18 cellular contexts compared by ENCODE assay signal in genomic region chr18:28003451-28003850, GRCh38.
DNase-seq lines count a peak whose midpoint lies in the region; ATAC-seq, FAIRE-seq and TF ChIP-seq lines count a peak whose summit lies in the region.
"Had no signal": no experiment of that assay in that cellular context is flagged by ENCODE, and none has a peak within 500 bp of the region (broad histone marks: within the 10 kb centered on the region; RNA-seq: fewer than 3 reads in every experiment).

No MANE protein-coding gene starts in this region.

- intact Hi-C loops in heart left ventricle (cut with DNase I), result loop anchor here in 1 of 10 donors (10.0 kb wide), 1 partner anchor 171 kb away; the partner anchor contains the start of gene CDH2
- intact Hi-C loops in Right ventricle myocardium inferior (cut with DNase I), result no loop called here
- intact Hi-C loops in left ventricle myocardium superior (cut with micrococcal nuclease), result no loop called here
- intact Hi-C loops in transverse colon (cut with DNase I; ENCODE audit: low total_unique reads), result no loop called here
- intact Hi-C loops in HepG2 (cut with micrococcal nuclease; ENCODE audit: unreplicated experiment), result no loop called here

- peak; percentile 72 to 84 (median 82) for ATAC-seq in heart left ventricle
- no peak for ATAC-seq in Right ventricle myocardium inferior
- peak; percentile 81 for ATAC-seq in left ventricle myocardium superior
- no peak for ATAC-seq in HG02973 (IDR thresholded peaks at IDR 0.05; ENCODE audit: unreplicated experiment)
- ATAC-seq in HepG2, result no peak
- ATAC-seq: A549; K562; natural killer cell treated with Interleukin-12 subunit alpha and Interleukin-12 subunit beta and Interleukin-15 and Interleukin-18, amount 100 ng/mL, for 72 hours; upper lobe of right lung had no signal

- 46 to 69% (median 55%) methylated on average over 5 of the region's 5 CpGs for WGBS in heart left ventricle, 4 donors
- 89 to 94% methylated on average over 5 of the region's 5 CpGs for WGBS in transverse colon (ENCODE audit: low coverage in 1 of 2), 2 donors
- whole genome bisulfite sequencing in HepG2 (ENCODE audit: low lambda C conversion rate), result 94% methylated on average over 5 of the region's 5 CpGs

- H4K20me1 ChIP-seq in HepG2 (ENCODE audit: insufficient read depth, low read length), result no peaks in the 10 kb centered on the region

- no peak overlapping the region for H3K4me2 ChIP-seq in HepG2 (ENCODE audit: low read depth, low read length)
- H3K4me2 ChIP-seq: A549 had no signal

- H3K4me1 ChIP-seq in heart left ventricle (peaks cover 0 to 30% (median 8%) of the 10 kb centered on the region in 12 donors), transverse colon (no peaks in the 10 kb centered on the region), HepG2 (ENCODE audit: insufficient read depth, low read length) (no peaks in the 10 kb centered on the region)
- H3K4me1 ChIP-seq: A549, SJCRH30, upper lobe of right lung had no signal

- TF ChIP-seq CTCF in heart left ventricle (IDR thresholded peaks at IDR 0.05), result no peak
- no peak for TF ChIP-seq CTCF in bronchial epithelial cell (IDR thresholded peaks at IDR 0.05; ENCODE audit: insufficient read depth, low read length, severe bottlenecking)
- no peak for TF ChIP-seq CTCF in transverse colon (IDR thresholded peaks at IDR 0.05)
- no peak for TF ChIP-seq CTCF in HepG2 (CRISPR knock-in tag; IDR thresholded peaks at IDR 0.05)

- H3K9ac ChIP-seq in HepG2 (ENCODE audit: insufficient read depth, low read depth, low read length), result no peak overlapping the region

- TF ChIP-seq EP300 in transverse colon (IDR thresholded peaks at IDR 0.05; ENCODE audit: low read depth) (no peak), HepG2 (IDR thresholded peaks at IDR 0.05; ENCODE audit: low read depth in 2 of 2, low read length in 2 of 2) (no peak), HepG2 (CRISPR knock-in tag; IDR thresholded peaks at IDR 0.05; ENCODE audit: borderline replicate concordance) (no peak)

- H2AFZ ChIP-seq in HepG2 (ENCODE audit: low read length), result no peak overlapping the region

- no peak for FAIRE-seq in bronchial epithelial cell (lab: Jason Lieb, UNC)
- no peak for FAIRE-seq in HepG2 (lab: Jason Lieb, UNC)
- FAIRE-seq: A549, K562 had no signal

- peaks cover 0 to 70% (median 7%) of the 10 kb centered on the region in 9 donors for H3K36me3 ChIP-seq in heart left ventricle
- no peaks in the 10 kb centered on the region for H3K36me3 ChIP-seq in bronchial epithelial cell (ENCODE audit: control insufficient read depth, insufficient read depth, low read length)
- no peaks in the 10 kb centered on the region for H3K36me3 ChIP-seq in transverse colon
- peaks cover 9 to 19% of the 10 kb centered on the region in 2 experiments; a peak in 4 of 5 replicates for H3K36me3 ChIP-seq in HepG2 (replicated peaks in 1 of 2; ENCODE audit: control insufficient read depth in 1 of 2, insufficient read depth in 2 of 2, low read length in 2 of 2)
- H3K36me3 ChIP-seq: SJCRH30, upper lobe of right lung had no signal

- POLR2A ChIA-PET in HepG2 (lab: Yijun Ruan, JAX), result no interaction called here

- CTCF ChIA-PET in HepG2 (lab: Yijun Ruan, JAX; ENCODE audit: low intra/inter-chr PET ratio, low total read pairs), result no interaction called here

- DNase-seq in heart left ventricle (peak in 1 of 5 donors; percentile 28), Right ventricle myocardium inferior (ENCODE audit: missing footprints) (no peak), bronchial epithelial cell (ENCODE audit: low read depth) (peak; percentile 55), left ventricle myocardium superior (no peak), transverse colon (no peak), HepG2 (ENCODE audit: low spot score) (no peak)
- DNase-seq: DMS 273 treated with DMSO at 0.1 percent for 48 hours, glutamatergic neuron, NCI-H187, NCI-H748 treated with DMSO at 0.1 percent for 48 hours, SJCRH30, upper lobe of right lung had no signal

- BruUV-seq in HepG2 (replicated peaks; lab: Mats Ljungman, UMichigan), result no TSS peak

- no peak for TF ChIP-seq POLR2A in heart left ventricle (IDR thresholded peaks at IDR 0.05)
- TF ChIP-seq POLR2A in transverse colon (IDR thresholded peaks at IDR 0.05), result no peak
- TF ChIP-seq POLR2A in HepG2 (IDR thresholded peaks at IDR 0.05; ENCODE audit: insufficient read depth in 1 of 2, low read depth in 2 of 2, low read length in 2 of 2), result no peak

- H3K4me3 ChIP-seq in heart left ventricle, result no peak overlapping the region
- no peak overlapping the region for H3K4me3 ChIP-seq in bronchial epithelial cell (ENCODE audit: low read depth, low read length)
- no peak overlapping the region for H3K4me3 ChIP-seq in transverse colon
- H3K4me3 ChIP-seq in HepG2 (replicated peaks in 1 of 3; ENCODE audit: insufficient read depth in 1 of 3, low read depth in 2 of 3, low read length in 3 of 3), result no peak overlapping the region
- H3K4me3 ChIP-seq: A549, K562, SJCRH30, upper lobe of right lung had no signal

- H3K27me3 ChIP-seq in heart left ventricle, result no peaks in the 10 kb centered on the region
- no peaks in the 10 kb centered on the region for H3K27me3 ChIP-seq in bronchial epithelial cell (ENCODE audit: control insufficient read depth, insufficient read depth, low read length)
- no peaks in the 10 kb centered on the region for H3K27me3 ChIP-seq in transverse colon
- no peaks in the 10 kb centered on the region for H3K27me3 ChIP-seq in HepG2 (ENCODE audit: control insufficient read depth in 1 of 2, insufficient read depth in 2 of 2, low read length in 2 of 2)
- H3K27me3 ChIP-seq: SJCRH30, upper lobe of right lung had no signal

- no peak for TF ChIP-seq RAD21 in HepG2 (CRISPR knock-in tag; IDR thresholded peaks at IDR 0.05)

- H3K9me3 ChIP-seq in heart left ventricle, result no peaks in the 10 kb centered on the region
- H3K9me3 ChIP-seq in transverse colon, result no peaks in the 10 kb centered on the region
- H3K9me3 ChIP-seq in HepG2 (ENCODE audit: low read length), result no peaks in the 10 kb centered on the region
- H3K9me3 ChIP-seq: A549, SJCRH30, upper lobe of right lung had no signal

- in situ Hi-C loops in transverse colon (cut with MboI; ENCODE audit: low pct_ligation_motif_present in 1 of 4, low pct_unique_long_range_greater_than_20kb in 1 of 4, low sequenced_read_pairs in 3 of 4) (no loop called here), HepG2 (cut with HindIII; ENCODE audit: extremely low pct_ligation_motif_present, low pct_unique_long_range_greater_than_20kb) (loop anchor here (10.0 kb wide), 1 partner anchor 181 kb away; no protein-coding TSS in a partner anchor)

- H3K79me2 ChIP-seq in HepG2 (ENCODE audit: insufficient read depth, low read length), result no peaks in the 10 kb centered on the region

- H3K27ac ChIP-seq in heart left ventricle (peak overlapping the region in 10 of 12 donors; percentile 15 to 68 (median 49)), temporal lobe (ENCODE audit: low read depth, low read length) (peak overlapping the region; percentile 4), transverse colon (no peak overlapping the region), HepG2 (ENCODE audit: extremely low read length, insufficient read depth, low read length) (no peak overlapping the region)
- H3K27ac ChIP-seq: A549, SJCRH30, upper lobe of right lung, VCaP had no signal

TF ChIP-seq in HepG2, 621 proteins besides CTCF, POLR2A, EP300 and RAD21:
- TF ChIP-seq JDP2 (CRISPR knock-in tag; IDR thresholded peaks at IDR 0.05; ENCODE audit: borderline replicate concordance) (no peak), SSRP1 (CRISPR knock-in tag; IDR thresholded peaks at IDR 0.05) (no peak), ZNF660 (CRISPR knock-in tag; IDR thresholded peaks at IDR 0.05; ENCODE audit: borderline replicate concordance, low read depth) (no peak), YY1 (IDR thresholded peaks at IDR 0.05; ENCODE audit: insufficient read depth, insufficient replicate concordance, low read depth, low read length) (no peak), ZNF362 (CRISPR knock-in tag; IDR thresholded peaks at IDR 0.05; ENCODE audit: borderline replicate concordance) (no peak), ATAD3A (CRISPR knock-in tag; IDR thresholded peaks at IDR 0.05) (no peak), HNRNPL (IDR thresholded peaks at IDR 0.05; ENCODE audit: low read depth, low read length) (no peak), ZNF282 (IDR thresholded peaks at IDR 0.05; ENCODE audit: partially characterized antibody) (no peak), CHD4 (IDR thresholded peaks at IDR 0.05; ENCODE audit: borderline replicate concordance, low read length) (no peak), SIX1 (CRISPR knock-in tag; IDR thresholded peaks at IDR 0.05; ENCODE audit: borderline replicate concordance) (no peak), FOXK2 (IDR thresholded peaks at IDR 0.05) (no peak), PRDM4 (CRISPR knock-in tag; IDR thresholded peaks at IDR 0.05; ENCODE audit: borderline replicate concordance) (no peak)

Comparison
In these comparisons a context has a peak if more than half of its experiments do, and no peak if none do; other contexts are left out.
1. ATAC-seq: peak in heart left ventricle (4 of 4) and left ventricle myocardium superior (single experiment); none in Right ventricle myocardium inferior (single experiment), HG02973 (single experiment) and HepG2 (single experiment).
2. H3K27ac ChIP-seq: peak in heart left ventricle (10 of 12) and temporal lobe (single experiment); none in transverse colon (0 of 4) and HepG2 (single experiment).